In genomic region chr1:95340056-95340455, GRCh38 we compare ENCODE assay signal across 28 cellular contexts.
DNase-seq lines count a peak whose midpoint lies in the region; ATAC-seq and TF ChIP-seq lines count a peak whose summit lies in the region.
"Had no signal": no experiment of that assay in that cellular context is flagged by ENCODE, and none has a peak within 500 bp of the region (broad histone marks: within the 10 kb centered on the region; RNA-seq: fewer than 3 reads in every experiment).

No MANE protein-coding gene starts in this region.

- BruUV-seq in IMR-90 (replicated peaks; lab: Mats Ljungman, UMichigan): no TSS peak

- H3K4ac ChIP-seq in IMR-90 (ENCODE audit: low read depth, low read length) (no peak overlapping the region), H9 (ENCODE audit: low read depth, low read length) (no peak overlapping the region)

- no peaks in the 10 kb centered on the region for H4K20me1 ChIP-seq in IMR-90 (ENCODE audit: insufficient read depth, low read length)
- no peaks in the 10 kb centered on the region for H4K20me1 ChIP-seq in H9 (ENCODE audit: control insufficient read depth, insufficient read depth, insufficient read length)
- H4K20me1 ChIP-seq: BLaER1 had no signal

- H3K9me3 Mint-ChIP-seq in H9: no peaks in the 10 kb centered on the region
- H3K9me3 Mint-ChIP-seq: activated T-cell treated with anti-CD3 and anti-CD28 coated beads, Interleukin-2, amount 50 U/mL, for 24 hours; central memory CD8-positive, alpha-beta T cell; T-helper 1 cell treated with Interleukin-12 subunit alpha and Interleukin-12 subunit beta and Interleukin-4 antibody, amounts not matched to agents 30 μg/mL and 1 μg/mL, for 36 hours had no signal

- H4K5ac ChIP-seq in IMR-90 (ENCODE audit: low read depth, low read length) (no peak overlapping the region), H9 (ENCODE audit: insufficient read length, low read depth, low read length) (no peak overlapping the region)

- no peak overlapping the region for H4K91ac ChIP-seq in IMR-90 (ENCODE audit: insufficient read depth, low read depth, low read length)
- no peak overlapping the region for H4K91ac ChIP-seq in H9 (ENCODE audit: insufficient read length, low read depth, low read length)

- H3T11ph ChIP-seq in H9 (ENCODE audit: low read length): no peak overlapping the region

- no peaks in the 10 kb centered on the region for H3K27me3 Mint-ChIP-seq in H9 (ENCODE audit: low read depth)
- H3K27me3 Mint-ChIP-seq: activated naive CD8-positive, alpha-beta T cell treated with anti-CD3 and anti-CD28 coated beads, Interleukin-2, amount 10 ng/mL, durations not matched to agents 7 days and 5 days; activated T-cell treated with anti-CD3 and anti-CD28 coated beads, Interleukin-2, amount 50 U/mL, for 24 hours; central memory CD8-positive, alpha-beta T cell had no signal

- no peak overlapping the region for H3K18ac ChIP-seq in IMR-90 (ENCODE audit: low read depth, low read length)
- H3K18ac ChIP-seq in H9 (ENCODE audit: insufficient read length, low read depth, low read length): no peak overlapping the region

- no peak overlapping the region for H3K9ac ChIP-seq in IMR-90 (ENCODE audit: low read depth, low read length)
- no peak overlapping the region for H3K9ac ChIP-seq in H9 (ENCODE audit: extremely low read depth, insufficient read length, low read length)
- H3K9ac ChIP-seq: BLaER1, SK-N-SH had no signal

- H3K56ac ChIP-seq in IMR-90 (ENCODE audit: extremely low read depth, insufficient read depth, low read length): no peak overlapping the region
- no peak overlapping the region for H3K56ac ChIP-seq in H9 (ENCODE audit: insufficient read length, low read depth, low read length)

- H3K23ac ChIP-seq in IMR-90 (ENCODE audit: low read depth, low read length) (no peak overlapping the region), H9 (ENCODE audit: insufficient read length, low read depth, low read length) (no peak overlapping the region)

- TF ChIP-seq CTCF in IMR-90 (conservative IDR thresholded peaks at IDR 0.05; ENCODE audit: low read depth, low read length): no peak
- TF ChIP-seq CTCF in heart left ventricle (IDR thresholded peaks at IDR 0.05): no peak
- no peak for TF ChIP-seq CTCF in gastrocnemius medialis (IDR thresholded peaks at IDR 0.05 in 4 of 5, conservative IDR thresholded peaks at IDR 0.05 in 1 of 5)
- TF ChIP-seq CTCF in H9 (conservative IDR thresholded peaks at IDR 0.05): no peak

- DNase-seq in IMR-90 (no peak), NCI-H2171 treated with DMSO at 0.1 percent for 48 hours (lab: John Stamatoyannopoulos, UW) (peak; percentile 76), heart left ventricle (peak in 3 of 5 donors; percentile 15 to 36 (median 21)), gastrocnemius medialis (no peak), H9 (no peak), hepatic stellate cell (ENCODE audit: low spot score) (no peak)
- DNase-seq: activated CD4-positive, alpha-beta T cell treated with anti-CD3 and anti-CD28 coated beads, Interleukin-2, amount 50 U/mL, for 1 hour; activated CD4-positive, CD25-positive, alpha-beta regulatory T cell; activated effector memory CD4-positive, alpha-beta T cell treated with anti-CD3 and anti-CD28 coated beads, Interleukin-2, amount 50 U/mL, for 16 hours; activated naive CD8-positive, alpha-beta T cell treated with anti-CD3 and anti-CD28 coated beads, Interleukin-2, amount 10 ng/mL, durations not matched to agents 7 days and 5 days; activated T-cell treated with anti-CD3 and anti-CD28 coated beads, Interleukin-2, amount 50 U/mL, for 24 hours; DMS53; foreskin melanocyte; HCEC 1CT; Karpas-422; mesendoderm; NCI-H2029 treated with DMSO at 0.1 percent for 48 hours; OCI-M1; right lobe of liver; SK-N-SH; stimulated activated CD4-positive, alpha-beta T cell treated with anti-CD3 and anti-CD28 coated beads, Interleukin-4, amount 100 ng/mL, for 1 hour had no signal

- in situ Hi-C loops in IMR-90 (cut with MboI; ENCODE audit: low sequenced_read_pairs) (no loop called here), gastrocnemius medialis (cut with MboI; ENCODE audit: low sequenced_read_pairs in 4 of 4) (no loop called here)

- H2BK120ac ChIP-seq in IMR-90 (ENCODE audit: low read depth, low read length): no peak overlapping the region
- no peak overlapping the region for H2BK120ac ChIP-seq in H9 (ENCODE audit: low read depth, low read length, poor library complexity, severe bottlenecking)

- H3K79me1 ChIP-seq in IMR-90 (ENCODE audit: low read depth in 1 of 2, low read length in 2 of 2) (no peaks in the 10 kb centered on the region), H9 (ENCODE audit: insufficient read depth, low read depth, low read length, poor library complexity, severe bottlenecking) (no peaks in the 10 kb centered on the region)

- H3K36me3 ChIP-seq in IMR-90 (ENCODE audit: control insufficient read depth, insufficient read depth, low read length): no peaks in the 10 kb centered on the region
- H3K36me3 ChIP-seq in heart left ventricle: no peaks in the 10 kb centered on the region
- no peaks in the 10 kb centered on the region for H3K36me3 ChIP-seq in gastrocnemius medialis
- H3K36me3 ChIP-seq: ascending aorta, BLaER1, right lobe of liver, tibial nerve had no signal

- intact Hi-C loops in IMR-90 (cut with micrococcal nuclease) (no loop called here), heart left ventricle (cut with DNase I) (no loop called here), gastrocnemius medialis (cut with DNase I; ENCODE audit: low total_unique reads) (no loop called here)

- H3K4me1 Mint-ChIP-seq in H9: no peaks in the 10 kb centered on the region; a peak in 1 of 4 replicates
- H3K4me1 Mint-ChIP-seq: activated naive CD8-positive, alpha-beta T cell treated with anti-CD3 and anti-CD28 coated beads, Interleukin-2, amount 10 ng/mL, durations not matched to agents 7 days and 5 days; central memory CD8-positive, alpha-beta T cell had no signal

- H2BK5ac ChIP-seq in IMR-90 (ENCODE audit: low read depth, low read length, poor library complexity, severe bottlenecking) (no peak overlapping the region), H9 (ENCODE audit: insufficient read length, low read length) (no peak overlapping the region)

- TF ChIP-seq POLR2A in IMR-90 (IDR thresholded peaks at IDR 0.05; ENCODE audit: low read depth, low read length): no peak
- TF ChIP-seq POLR2A in heart left ventricle (IDR thresholded peaks at IDR 0.05): no peak
- TF ChIP-seq POLR2A in gastrocnemius medialis (IDR thresholded peaks at IDR 0.05): no peak

- H3K4me3 Mint-ChIP-seq in H9: no peak overlapping the region
- H3K4me3 Mint-ChIP-seq: activated naive CD8-positive, alpha-beta T cell treated with anti-CD3 and anti-CD28 coated beads, Interleukin-2, amount 10 ng/mL, durations not matched to agents 7 days and 5 days; activated T-cell treated with anti-CD3 and anti-CD28 coated beads, Interleukin-2, amount 50 U/mL, for 24 hours; central memory CD8-positive, alpha-beta T cell; T-helper 1 cell treated with Interleukin-12 subunit alpha and Interleukin-12 subunit beta and Interleukin-4 antibody, amounts not matched to agents 30 μg/mL and 1 μg/mL, for 36 hours had no signal

- CTCF ChIA-PET in IMR-90 (lab: Yijun Ruan, JAX): interaction anchor here (0.5 kb wide), 1 partner anchor 12 kb away, joined by 3 read pairs; no protein-coding TSS in a partner anchor

- no peak for TF ChIP-seq RAD21 in IMR-90 (IDR thresholded peaks at IDR 0.05; ENCODE audit: low read length)

- H2BK20ac ChIP-seq in IMR-90 (ENCODE audit: low read depth, low read length) (no peak overlapping the region), H9 (ENCODE audit: low read depth, low read length, poor library complexity, severe bottlenecking) (no peak overlapping the region)

- peak; percentile 37 for ATAC-seq in IMR-90 (ENCODE audit: low read depth)
- ATAC-seq in heart left ventricle: peak; percentile 94 to 100 (median 98)
- ATAC-seq in gastrocnemius medialis: peak; percentile 60 to 80
- ATAC-seq in GM19397 (IDR thresholded peaks at IDR 0.05; ENCODE audit: unreplicated experiment): no peak
- ATAC-seq: left lobe of liver, right lobe of liver had no signal

- H3K36me3 Mint-ChIP-seq in H9 (ENCODE audit: insufficient read depth in 1 of 3, low read depth in 3 of 3): no peaks in the 10 kb centered on the region
- H3K36me3 Mint-ChIP-seq: activated naive CD8-positive, alpha-beta T cell treated with anti-CD3 and anti-CD28 coated beads, Interleukin-2, amount 10 ng/mL, durations not matched to agents 7 days and 5 days had no signal

- no peak overlapping the region for H3K27ac Mint-ChIP-seq in H9
- H3K27ac Mint-ChIP-seq: activated naive CD8-positive, alpha-beta T cell treated with anti-CD3 and anti-CD28 coated beads, Interleukin-2, amount 10 ng/mL, durations not matched to agents 7 days and 5 days; activated T-cell treated with anti-CD3 and anti-CD28 coated beads, Interleukin-2, amount 50 U/mL, for 24 hours; T-helper 1 cell treated with Interleukin-12 subunit alpha and Interleukin-12 subunit beta and Interleukin-4 antibody, amounts not matched to agents 30 μg/mL and 1 μg/mL, for 36 hours had no signal

- H3K14ac ChIP-seq in IMR-90 (replicated peaks; ENCODE audit: low read depth, low read length): no peak overlapping the region
- H3K14ac ChIP-seq in H9 (ENCODE audit: insufficient read depth, low read length): no peak overlapping the region

- H3K9me3 ChIP-seq in IMR-90 (ENCODE audit: control insufficient read depth, insufficient read depth, low read length) (no peaks in the 10 kb centered on the region), heart left ventricle (no peaks in the 10 kb centered on the region), gastrocnemius medialis (no peaks in the 10 kb centered on the region), H9 (ENCODE audit: control insufficient read depth, low read depth, low read length) (no peaks in the 10 kb centered on the region)
- H3K9me3 ChIP-seq: ascending aorta, BLaER1, right lobe of liver, SK-N-SH, tibial nerve had no signal

- H3K9me1 ChIP-seq in IMR-90 (ENCODE audit: insufficient read depth, low read length): no peaks in the 10 kb centered on the region

- no peak overlapping the region for H2AK5ac ChIP-seq in IMR-90 (ENCODE audit: low read depth, low read length)
- H2AK5ac ChIP-seq in H9 (ENCODE audit: insufficient read length, low read length): no peak overlapping the region

- no peak overlapping the region for H2BK12ac ChIP-seq in H9 (ENCODE audit: insufficient read length, low read depth, low read length)

- no peaks in the 10 kb centered on the region for H3K79me2 ChIP-seq in H9 (ENCODE audit: insufficient read depth, low read length)

- no peak overlapping the region for H4K8ac ChIP-seq in IMR-90 (ENCODE audit: low read depth in 2 of 2, low read length in 2 of 2)
- H4K8ac ChIP-seq in H9 (replicated peaks; ENCODE audit: insufficient read length, low read depth, low read length): no peak overlapping the region

- peaks cover 1% of the 10 kb centered on the region; the same call in 1 of the 2 replicates for H3K27me3 ChIP-seq in IMR-90 (ENCODE audit: control insufficient read depth, insufficient read depth, low read length)
- no peaks in the 10 kb centered on the region for H3K27me3 ChIP-seq in heart left ventricle
- no peaks in the 10 kb centered on the region for H3K27me3 ChIP-seq in gastrocnemius medialis
- no peaks in the 10 kb centered on the region for H3K27me3 ChIP-seq in H9 (ENCODE audit: insufficient read depth, low read length)
- H3K27me3 ChIP-seq: ascending aorta, BLaER1, right lobe of liver, tibial nerve had no signal

- H3K4me3 ChIP-seq in IMR-90 (ENCODE audit: insufficient read depth, low read depth, low read length): no peak overlapping the region
- H3K4me3 ChIP-seq in heart left ventricle: no peak overlapping the region
- no peak overlapping the region for H3K4me3 ChIP-seq in gastrocnemius medialis
- H3K4me3 ChIP-seq: ascending aorta, BLaER1, right lobe of liver, tibial nerve had no signal

- no peaks in the 10 kb centered on the region for H3K4me1 ChIP-seq in IMR-90 (ENCODE audit: control insufficient read depth, insufficient read depth, low read length)
- peaks cover 0 to 9% (median 0%) of the 10 kb centered on the region in 12 donors for H3K4me1 ChIP-seq in heart left ventricle
- H3K4me1 ChIP-seq in gastrocnemius medialis: peaks cover 0 to 8% of the 10 kb centered on the region in 2 donors
- H3K4me1 ChIP-seq in H9 (ENCODE audit: insufficient read depth, low read length): no peaks in the 10 kb centered on the region
- H3K4me1 ChIP-seq: ascending aorta, BLaER1, right lobe of liver, tibial nerve had no signal

- no peaks in the 10 kb centered on the region for H3K23me2 ChIP-seq in H9 (ENCODE audit: insufficient read length, low read depth, low read length, poor library complexity, severe bottlenecking)

- no peak overlapping the region for H2AK9ac ChIP-seq in IMR-90 (replicated peaks; ENCODE audit: low read depth, low read length, poor library complexity)

- H3K27ac ChIP-seq in IMR-90 (ENCODE audit: insufficient read depth, low read length) (no peak overlapping the region), heart left ventricle (peak overlapping the region in 4 of 12 donors; percentile 8 to 36 (median 23)), gastrocnemius medialis (no peak overlapping the region), H9 (ENCODE audit: insufficient read length, low read depth, low read length) (no peak overlapping the region)
- H3K27ac ChIP-seq: ascending aorta, BLaER1, right lobe of liver, tibial nerve had no signal

- H2AFZ ChIP-seq in IMR-90 (replicated peaks; ENCODE audit: low read length, poor library complexity) (no peak overlapping the region), H9 (ENCODE audit: low read length) (no peak overlapping the region)

- no CpG with 5 or more reads among the region's 2 CpGs for WGBS in IMR-90 (ENCODE audit: extremely low coverage in 2 of 2, insufficient read length in 1 of 2), 2 experiments
- 25 to 36% (median 31%) methylated on average over 2 of the region's 2 CpGs for WGBS in heart left ventricle, 4 donors
- WGBS in H9 (ENCODE audit: extremely low coverage, insufficient read length, low lambda C conversion rate): no CpG with 5 or more reads among the region's 2 CpGs

- H3K4me2 ChIP-seq in IMR-90 (ENCODE audit: low read depth, low read length): no peak overlapping the region
- H3K4me2 ChIP-seq in H9 (ENCODE audit: insufficient read depth, insufficient read length, low read length): no peak overlapping the region
- H3K4me2 ChIP-seq: BLaER1, SK-N-SH had no signal

- H2BK15ac ChIP-seq in IMR-90 (ENCODE audit: low read depth, low read length) (no peak overlapping the region), H9 (ENCODE audit: low read depth, low read length) (no peak overlapping the region)

- POLR2A ChIA-PET in IMR-90 (lab: Charles Lee; ENCODE audit: unreplicated experiment): no interaction called here

- dilution Hi-C loops in IMR-90 (cut with HindIII; ENCODE audit: low sequenced_read_pairs, unreplicated experiment): no loop called here

Comparison
In these comparisons a context has a peak if more than half of its experiments do, and no peak if none do; other contexts are left out.
1. DNase-seq: peak in NCI-H2171 treated with DMSO at 0.1 percent for 48 hours (single experiment) and heart left ventricle (3 of 5); none in IMR-90 (single experiment), gastrocnemius medialis (0 of 2), H9 (single experiment) and hepatic stellate cell (single experiment).